In the genomic region with DNA sequence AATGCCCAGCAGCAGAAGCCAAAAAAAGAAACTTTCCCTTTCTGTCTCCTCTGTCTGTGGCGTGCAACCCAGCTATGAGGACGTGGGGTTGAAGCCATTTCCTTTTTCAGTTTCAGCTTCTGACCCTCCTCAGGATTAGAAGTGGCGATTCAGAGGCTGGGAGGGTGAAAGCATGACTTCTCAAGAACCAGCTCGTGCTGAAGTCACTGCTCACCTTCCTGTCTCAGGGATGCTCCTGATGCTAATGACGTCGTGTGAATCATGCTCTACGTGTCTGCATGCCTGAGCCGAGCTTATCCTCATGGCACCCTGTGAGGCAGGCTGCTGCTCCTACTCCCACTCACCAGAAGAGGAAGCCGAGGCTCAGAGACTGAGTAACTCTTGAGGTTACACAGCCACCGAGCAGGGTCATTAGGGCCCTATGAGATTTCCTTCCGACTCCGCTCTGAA, we compare ENCODE assay signal across 8 cellular contexts. TPM values are rescaled to one million over a fixed set of nuclear protein-coding genes. Genes with fewer than 3 reads are reported as not detected.
DNase-seq lines count a peak whose midpoint lies in the region; ATAC-seq and TF ChIP-seq lines count a peak whose summit lies in the region.

No MANE protein-coding gene starts in this region.

- CTCF ChIA-PET in HEK293 (lab: Yijun Ruan, JAX): interaction anchor here (0.6 to 1.9 kb wide), 2 partner anchors 17 to 42 kb away, joined by 3 to 6 read pairs; no protein-coding TSS in a partner anchor

- H3K27ac ChIP-seq in heart left ventricle (peak overlapping the region in 1 of 12 donors; percentile 51), HEK293 (ENCODE audit: extremely low read depth, low read depth, low read length) (no peak overlapping the region)

- H3K4me3 ChIP-seq in heart left ventricle (no peak overlapping the region), HEK293 (ENCODE audit: low read depth, low read length) (no peak overlapping the region), epithelial cell of esophagus (ENCODE audit: low read length) (no peak overlapping the region)

- POLR2A ChIA-PET in HEK293 (lab: Yijun Ruan, JAX): interaction anchor here (1.6 kb wide), 1 partner anchor 14 kb away, joined by 4 read pairs; the partner anchor contains the start of gene MKS1

- no peak for TF ChIP-seq POLR2A in heart left ventricle (IDR thresholded peaks at IDR 0.05)

- WGBS in heart left ventricle, 4 donors: 32 to 51% (median 38%) methylated on average over 10 to 12 of the region's 12 CpGs

- TF ChIP-seq CTCF in heart left ventricle (IDR thresholded peaks at IDR 0.05): no peak
- TF ChIP-seq CTCF in HEK293 (tag by site-specific recombination; IDR thresholded peaks at IDR 0.05): no peak
- TF ChIP-seq CTCF in epithelial cell of esophagus (IDR thresholded peaks at IDR 0.05; ENCODE audit: insufficient read depth, low read depth, low read length, missing control alignments): no peak

- H3K4me1 ChIP-seq in heart left ventricle: peaks cover 0 to 18% (median 0%) of the 10 kb centered on the region in 12 donors
- H3K4me1 ChIP-seq in HEK293 (ENCODE audit: control insufficient read depth, insufficient read depth, low read length): no peaks in the 10 kb centered on the region

- H3K9me3 ChIP-seq in heart left ventricle (no peaks in the 10 kb centered on the region), HEK293 (ENCODE audit: control insufficient read depth, insufficient read depth, low read depth, low read length) (no peaks in the 10 kb centered on the region)

- H3K27me3 ChIP-seq in heart left ventricle: peaks cover 0 to 40% (median 4%) of the 10 kb centered on the region in 9 donors

- no peak for DNase-seq in heart left ventricle
- DNase-seq in Right ventricle myocardium superior: no peak
- peak; percentile 99 for DNase-seq in MV-4-11 (lab: John Stamatoyannopoulos, UW)
- DNase-seq in epithelial cell of esophagus (ENCODE audit: low read depth): peak; percentile 92
- DNase-seq in stimulated activated naive CD8-positive, alpha-beta T cell treated with anti-CD3 and anti-CD28 coated beads, Interleukin-15, Interleukin-2, amounts not matched to agents 100 U/mL and 50 U/mL, for 24 hours: peak; percentile 35
- no peak for DNase-seq in NCI-H524 treated with DMSO at 0.1 percent for 48 hours (lab: John Stamatoyannopoulos, UW)
- no peak for DNase-seq in SW 1271 (lab: John Stamatoyannopoulos, UW)

- no peaks in the 10 kb centered on the region for H3K36me3 ChIP-seq in heart left ventricle
- no peaks in the 10 kb centered on the region for H3K36me3 ChIP-seq in HEK293 (ENCODE audit: control insufficient read depth in 2 of 2, insufficient read depth in 1 of 2, low read length in 2 of 2)

- ATAC-seq in heart left ventricle: peak in 3 of 4 donors; percentile 39 to 68 (median 43)
- no peak for ATAC-seq in Right ventricle myocardium superior (ENCODE audit: poor library complexity)
- ATAC-seq in stimulated activated naive CD8-positive, alpha-beta T cell treated with anti-CD3 and anti-CD28 coated beads, Interleukin-15, Interleukin-2, amounts not matched to agents 100 U/mL and 50 U/mL, for 24 hours: peak; percentile 88

- intact Hi-C loops in heart left ventricle (cut with DNase I) (no loop called here), Right ventricle myocardium superior (cut with DNase I) (no loop called here)

TF ChIP-seq in HEK293, 187 proteins besides CTCF, POLR2A, EP300 and RAD21:
- TF ChIP-seq ZNF169 (tag by site-specific recombination; IDR thresholded peaks at IDR 0.05) (no peak), ZNF510 (tag by site-specific recombination; IDR thresholded peaks at IDR 0.05; ENCODE audit: insufficient replicate concordance) (no peak), ZFHX2 (tag by site-specific recombination; conservative IDR thresholded peaks at IDR 0.05) (peak; percentile 55), ZNF302 (tag by site-specific recombination; IDR thresholded peaks at IDR 0.05; ENCODE audit: low read depth) (no peak), PRDM1 (tag by site-specific recombination; IDR thresholded peaks at IDR 0.05) (0 out of 2 replicates have a peak, but pooled peaks have one; percentile 8), ZNF266 (tag by site-specific recombination; IDR thresholded peaks at IDR 0.05; ENCODE audit: low read depth) (no peak), ZNF221 (tag by site-specific recombination; IDR thresholded peaks at IDR 0.05; ENCODE audit: borderline replicate concordance) (no peak), ZNF629 (tag by site-specific recombination; IDR thresholded peaks at IDR 0.05) (peak; percentile 87), ZBTB17 (tag by site-specific recombination; IDR thresholded peaks at IDR 0.05) (peak; percentile 47; the same call in 1 of the 2 replicates), ATF2 (tag by site-specific recombination; IDR thresholded peaks at IDR 0.05; ENCODE audit: low read depth) (peak; percentile 90), YY2 (tag by site-specific recombination; IDR thresholded peaks at IDR 0.05) (no peak), ZNF248 (tag by site-specific recombination; IDR thresholded peaks at IDR 0.05) (no peak)
- TF ChIP-seq, protein P1, sequence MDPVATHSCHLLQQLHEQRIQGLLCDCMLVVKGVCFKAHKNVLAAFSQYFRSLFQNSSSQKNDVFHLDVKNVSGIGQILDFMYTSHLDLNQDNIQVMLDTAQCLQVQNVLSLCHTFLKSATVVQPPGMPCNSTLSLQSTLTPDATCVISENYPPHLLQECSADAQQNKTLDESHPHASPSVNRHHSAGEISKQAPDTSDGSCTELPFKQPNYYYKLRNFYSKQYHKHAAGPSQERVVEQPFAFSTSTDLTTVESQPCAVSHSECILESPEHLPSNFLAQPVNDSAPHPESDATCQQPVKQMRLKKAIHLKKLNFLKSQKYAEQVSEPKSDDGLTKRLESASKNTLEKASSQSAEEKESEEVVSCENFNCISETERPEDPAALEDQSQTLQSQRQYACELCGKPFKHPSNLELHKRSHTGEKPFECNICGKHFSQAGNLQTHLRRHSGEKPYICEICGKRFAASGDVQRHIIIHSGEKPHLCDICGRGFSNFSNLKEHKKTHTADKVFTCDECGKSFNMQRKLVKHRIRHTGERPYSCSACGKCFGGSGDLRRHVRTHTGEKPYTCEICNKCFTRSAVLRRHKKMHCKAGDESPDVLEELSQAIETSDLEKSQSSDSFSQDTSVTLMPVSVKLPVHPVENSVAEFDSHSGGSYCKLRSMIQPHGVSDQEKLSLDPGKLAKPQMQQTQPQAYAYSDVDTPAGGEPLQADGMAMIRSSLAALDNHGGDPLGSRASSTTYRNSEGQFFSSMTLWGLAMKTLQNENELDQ (tag by site-specific recombination; IDR thresholded peaks at IDR 0.05; ENCODE audit: low read depth): no peak
- TF ChIP-seq, protein P2, sequence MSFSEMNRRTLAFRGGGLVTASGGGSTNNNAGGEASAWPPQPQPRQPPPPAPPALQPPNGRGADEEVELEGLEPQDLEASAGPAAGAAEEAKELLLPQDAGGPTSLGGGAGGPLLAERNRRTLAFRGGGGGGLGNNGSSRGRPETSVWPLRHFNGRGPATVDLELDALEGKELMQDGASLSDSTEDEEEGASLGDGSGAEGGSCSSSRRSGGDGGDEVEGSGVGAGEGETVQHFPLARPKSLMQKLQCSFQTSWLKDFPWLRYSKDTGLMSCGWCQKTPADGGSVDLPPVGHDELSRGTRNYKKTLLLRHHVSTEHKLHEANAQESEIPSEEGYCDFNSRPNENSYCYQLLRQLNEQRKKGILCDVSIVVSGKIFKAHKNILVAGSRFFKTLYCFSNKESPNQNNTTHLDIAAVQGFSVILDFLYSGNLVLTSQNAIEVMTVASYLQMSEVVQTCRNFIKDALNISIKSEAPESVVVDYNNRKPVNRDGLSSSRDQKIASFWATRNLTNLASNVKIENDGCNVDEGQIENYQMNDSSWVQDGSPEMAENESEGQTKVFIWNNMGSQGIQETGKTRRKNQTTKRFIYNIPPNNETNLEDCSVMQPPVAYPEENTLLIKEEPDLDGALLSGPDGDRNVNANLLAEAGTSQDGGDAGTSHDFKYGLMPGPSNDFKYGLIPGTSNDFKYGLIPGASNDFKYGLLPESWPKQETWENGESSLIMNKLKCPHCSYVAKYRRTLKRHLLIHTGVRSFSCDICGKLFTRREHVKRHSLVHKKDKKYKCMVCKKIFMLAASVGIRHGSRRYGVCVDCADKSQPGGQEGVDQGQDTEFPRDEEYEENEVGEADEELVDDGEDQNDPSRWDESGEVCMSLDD (tag by site-specific recombination; IDR thresholded peaks at IDR 0.05): no peak
TF ChIP-seq in HEK293: peak in this region for 5.

RNA-seq across cellular contexts. Expression of gene LPO, which starts 5.7 kb away (rescaled TPM):
- total RNA-seq in heart left ventricle: not detected
- polyA plus RNA-seq in heart left ventricle: not detected
- total RNA-seq in Right ventricle myocardium superior: not detected

RNA-seq across cellular contexts. Expression of gene MKS1, which starts 13.7 kb away (rescaled TPM):
- total RNA-seq in heart left ventricle (10 to 100 TPM in 3 of 9 donors, 1 to 10 TPM in 6; 3.3 to 15.1 (median 8.6) TPM), Right ventricle myocardium superior (7.9 TPM)
- polyA plus RNA-seq in heart left ventricle: 1 to 10 TPM; 6.1 to 6.3 TPM

RNA-seq across cellular contexts. Expression of gene EPX, which starts 40.2 kb away (rescaled TPM):
- total RNA-seq in heart left ventricle (not detected), Right ventricle myocardium superior (not detected)
- not detected for polyA plus RNA-seq in heart left ventricle

RNA-seq across cellular contexts. Expression of gene MPO, which starts 48.0 kb away (rescaled TPM):
- total RNA-seq in heart left ventricle (1 to 10 TPM in 1 of 9 donors, under 1 TPM in 5, not detected in 3; 0.12 to 2.8 (median 0.35) TPM), Right ventricle myocardium superior (0.05 TPM)
- under 1 TPM in 1 of 2 donors, not detected in 1; 0.11 TPM for polyA plus RNA-seq in heart left ventricle

Comparison
In these comparisons a context has a peak if more than half of its experiments do, and no peak if none do; other contexts are left out.
1. DNase-seq: peak in MV-4-11 (single experiment), epithelial cell of esophagus (single experiment) and stimulated activated naive CD8-positive, alpha-beta T cell treated with anti-CD3 and anti-CD28 coated beads, Interleukin-15, Interleukin-2, amounts not matched to agents 100 U/mL and 50 U/mL, for 24 hours (single experiment); none in heart left ventricle (0 of 5), Right ventricle myocardium superior (single experiment), NCI-H524 treated with DMSO at 0.1 percent for 48 hours (single experiment) and SW 1271 (0 of 2).